In the genomic region with DNA sequence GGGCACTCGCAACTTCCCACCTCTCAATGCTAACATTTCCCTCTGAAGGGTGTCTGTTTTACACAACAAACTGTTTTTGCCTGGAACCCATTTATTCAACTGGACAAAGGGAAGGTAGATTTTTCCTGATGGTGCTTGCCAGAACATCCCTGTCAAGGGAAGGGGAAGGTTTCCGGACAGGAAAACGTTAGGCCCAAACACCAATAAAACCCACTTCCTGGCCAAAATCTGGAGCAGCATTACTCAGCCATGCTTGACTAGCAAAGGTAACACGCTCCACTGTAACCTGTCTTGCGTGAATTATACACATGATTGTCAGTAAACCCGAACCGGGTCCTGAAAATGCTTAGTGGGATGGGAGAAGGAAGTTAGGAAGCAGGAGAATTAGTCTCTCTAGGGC, we compare ENCODE assay signal across 20 cellular contexts.
"Had no signal": no experiment of that assay in that cellular context is flagged by ENCODE, and none has a peak within 500 bp of the region (broad histone marks: within the 10 kb centered on the region; RNA-seq: fewer than 3 reads in every experiment).

No MANE protein-coding gene starts in this region.

- H3K27ac Mint-ChIP-seq: IgD-negative memory B cell had no signal

- H3K9me3 ChIP-seq: SJSA1 had no signal

- H3K27ac ChIP-seq: HL-60, KMS-11, SJSA1, SK-N-MC had no signal

- H3K4me3 Mint-ChIP-seq: IgD-negative memory B cell had no signal

- H3K9me3 Mint-ChIP-seq: IgD-negative memory B cell had no signal

- H3K4me1 ChIP-seq: SJSA1 had no signal

- H3K27me3 ChIP-seq: SJSA1 had no signal

- H3K4me3 ChIP-seq: K562, SJSA1, SK-N-MC had no signal

- DNase-seq: Kasumi-1, MM.1S, NCI-H1092 treated with DMSO at 0.1 percent for 48 hours, NCI-H1436 treated with DMSO at 0.1 percent for 48 hours, NCI-H1694, NCI-H187 treated with DMSO at 0.1 percent for 48 hours, NCI-H2029 treated with DMSO at 0.1 percent for 48 hours, NCI-H2171 treated with DMSO at 0.1 percent for 48 hours, NCI-H524, NCI-H526 treated with DMSO at 0.1 percent for 48 hours, NCI-H774, Right ventricle myocardium superior, RPMI8226, SIG-M5 had no signal

- H3K9ac ChIP-seq: KMS-11 had no signal

- H3K36me3 ChIP-seq: SJSA1 had no signal

- ATAC-seq: K562 had no signal

- H3K36me3 Mint-ChIP-seq: IgD-negative memory B cell had no signal

- H3K4me2 ChIP-seq: KMS-11 had no signal
